Comparison of ENCODE assay signal across 23 cellular contexts in the genomic region with DNA sequence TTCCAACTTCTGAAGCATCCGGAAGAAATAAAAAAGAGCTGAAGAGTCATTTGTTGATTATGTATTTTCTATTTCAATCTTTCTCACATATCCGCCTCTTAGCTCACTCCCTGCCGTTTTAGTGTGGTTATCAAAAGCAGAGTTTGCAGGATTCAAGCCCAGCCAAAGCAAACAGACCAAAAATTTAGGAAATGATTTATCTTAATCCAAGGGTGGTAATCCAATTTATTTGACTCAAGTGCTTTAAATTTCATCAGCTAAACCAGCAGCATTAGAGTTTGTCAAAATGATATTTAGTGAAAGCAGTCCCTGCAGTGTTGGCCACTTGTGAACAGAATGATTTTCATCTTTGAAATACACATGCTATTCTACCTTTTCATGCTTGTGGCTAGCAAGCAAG.
A peak's percentile ranks its signal among the peaks of the same experiment; 100 is the strongest.
DNase-seq lines count a peak whose midpoint lies in the region; ATAC-seq, FAIRE-seq and TF ChIP-seq lines count a peak whose summit lies in the region.
"Had no signal": no experiment of that assay in that cellular context is flagged by ENCODE, and none has a peak within 500 bp of the region (broad histone marks: within the 10 kb centered on the region; RNA-seq: fewer than 3 reads in every experiment).

No MANE protein-coding gene starts in this region.

- H3K4me1 ChIP-seq in A549 (peaks cover 9% of the 10 kb centered on the region; the same call in 1 of the 3 replicates), PC-9 (replicated peaks; ENCODE audit: insufficient read depth) (peaks cover 25% of the 10 kb centered on the region)
- H3K4me1 ChIP-seq: HAP-1 had no signal

- H3K4me3 ChIP-seq in A549 (no peak overlapping the region), PC-9 (no peak overlapping the region)
- H3K4me3 ChIP-seq: GM12878, HAP-1 had no signal

- intact Hi-C loops in PC-9 (cut with micrococcal nuclease; ENCODE audit: unreplicated experiment): no loop called here

- peak overlapping the region; percentile 50 for H3K27ac Mint-ChIP-seq in memory B cell
- H3K27ac Mint-ChIP-seq: CD8-positive, alpha-beta T cell had no signal

- H3K9me3 ChIP-seq in A549: no peaks in the 10 kb centered on the region
- peaks cover 12% of the 10 kb centered on the region; the same call in 1 of the 2 replicates for H3K9me3 ChIP-seq in PC-9 (ENCODE audit: insufficient read depth, low read depth)
- H3K9me3 ChIP-seq: Caco-2, HAP-1 had no signal

- no peaks in the 10 kb centered on the region for H3K9me3 Mint-ChIP-seq in memory B cell
- H3K9me3 Mint-ChIP-seq: CD8-positive, alpha-beta T cell had no signal

- peaks cover 17% of the 10 kb centered on the region for H3F3A ChIP-seq in PC-9 (ENCODE audit: insufficient read depth, low read depth)

- in situ Hi-C loops in KBM-7 (cut with MboI; ENCODE audit: low pct_unique_long_range_greater_than_20kb, low sequenced_read_pairs): no loop called here

- H3K4me3 Mint-ChIP-seq in memory B cell: no peak overlapping the region
- H3K4me3 Mint-ChIP-seq: CD8-positive, alpha-beta T cell had no signal

- no peaks in the 10 kb centered on the region for H3K27me3 Mint-ChIP-seq in memory B cell

- no peaks in the 10 kb centered on the region for H4K20me1 ChIP-seq in PC-9 (ENCODE audit: insufficient read depth)

- DNase-seq in A549 (ENCODE audit: low read depth in 1 of 2, low spot score in 1 of 2) (no peak), LoVo (ENCODE audit: low spot score) (peak; percentile 20), PC-9 (no peak), memory B cell (ENCODE audit: low spot score in 2 of 2) (no peak), ecto neural progenitor cell (ENCODE audit: low spot score) (no peak), KBM-7 (no peak)
- DNase-seq: C1 segment of cervical spinal cord; Caco-2; CD8-positive, alpha-beta T cell; GDM1; GOT3; IMR-90; NCI-H1048; NCI-H1694; NCI-H2081; NCI-H526; Right ventricle myocardium superior; RPMI8226 had no signal

- no TSS peak for BruUV-seq in PC-9 (replicated peaks; lab: Mats Ljungman, UMichigan)

- no peak for TF ChIP-seq EP300 in A549 (IDR thresholded peaks at IDR 0.05)

- TF ChIP-seq POLR2A in A549 (IDR thresholded peaks at IDR 0.05; ENCODE audit: low read length): no peak

- no peak for ATAC-seq in A549
- no peak for ATAC-seq in memory B cell (ENCODE audit: low read depth)
- ATAC-seq in GM21360 (IDR thresholded peaks at IDR 0.05; ENCODE audit: unreplicated experiment): no peak
- ATAC-seq: CD8-positive, alpha-beta T cell had no signal

- POLR2A ChIA-PET in A549 (lab: Yijun Ruan, JAX) (no interaction called here), PC-9 (lab: Charles Lee; ENCODE audit: unreplicated experiment) (no interaction called here)

- H3K9me2 ChIP-seq in PC-9 (ENCODE audit: insufficient read depth): no peaks in the 10 kb centered on the region

- peaks cover 29% of the 10 kb centered on the region for H3K4me1 Mint-ChIP-seq in memory B cell

- TF ChIP-seq RAD21 in A549 (conservative IDR thresholded peaks at IDR 0.05 in 1 of 2, IDR thresholded peaks at IDR 0.05 in 1 of 2): no peak

- CTCF ChIA-PET in A549 (lab: Yijun Ruan, JAX): no interaction called here
- CTCF ChIA-PET in PC-9 (lab: Charles Lee): no interaction called here

- TF ChIP-seq CTCF in A549 (IDR thresholded peaks at IDR 0.05) (no peak), PC-9 (conservative IDR thresholded peaks at IDR 0.05) (no peak)

- no peaks in the 10 kb centered on the region for H3K36me3 ChIP-seq in PC-9 (ENCODE audit: low read depth)
- H3K36me3 ChIP-seq: HAP-1 had no signal

- H2AFZ ChIP-seq in PC-9: no peak overlapping the region

- peak overlapping the region; percentile 10; the same call in 1 of the 3 replicates for H3K4me2 ChIP-seq in A549
- H3K4me2 ChIP-seq in PC-9: peak overlapping the region; percentile 27
- H3K4me2 ChIP-seq: KMS-11 had no signal

- no peaks in the 10 kb centered on the region for H3K36me3 Mint-ChIP-seq in memory B cell
- H3K36me3 Mint-ChIP-seq: CD8-positive, alpha-beta T cell had no signal

- no peaks in the 10 kb centered on the region for H3K79me2 ChIP-seq in PC-9 (ENCODE audit: low read depth)

- H3K27ac ChIP-seq in A549 (peak overlapping the region; percentile 28 to 43; a peak in 1 of 6 replicates), PC-9 (no peak overlapping the region)
- H3K27ac ChIP-seq: KMS-11 had no signal

- 35% methylated on average over 3 of the region's 3 CpGs for whole genome bisulfite sequencing in A549 (ENCODE audit: missing lambda C conversion rate)

- no peaks in the 10 kb centered on the region for H3K27me3 ChIP-seq in PC-9 (ENCODE audit: insufficient read depth, low read depth)

- no peak for FAIRE-seq in A549 (lab: Jason Lieb, UNC)
- FAIRE-seq: A204.1, GM12878 had no signal

TF ChIP-seq in A549, 52 proteins besides CTCF, POLR2A, EP300 and RAD21:
- TF ChIP-seq FOSL2 (IDR thresholded peaks at IDR 0.05) (no peak), FOSL2 (CRISPR knock-in tag; IDR thresholded peaks at IDR 0.05) (no peak), ZFP36 (IDR thresholded peaks at IDR 0.05; ENCODE audit: borderline replicate concordance, partially characterized antibody) (no peak), HES2 (IDR thresholded peaks at IDR 0.05) (no peak), E2F6 (IDR thresholded peaks at IDR 0.05; ENCODE audit: borderline replicate concordance, low read depth) (no peak), RFX5 (IDR thresholded peaks at IDR 0.05) (no peak), JUNB (IDR thresholded peaks at IDR 0.05) (no peak), FOXS1 (CRISPR knock-in tag; IDR thresholded peaks at IDR 0.05) (no peak), CBX2 (IDR thresholded peaks at IDR 0.05; ENCODE audit: borderline replicate concordance, low read depth) (no peak), MAFK (IDR thresholded peaks at IDR 0.05; ENCODE audit: partially characterized antibody) (no peak), RARB (CRISPR knock-in tag; IDR thresholded peaks at IDR 0.05) (no peak), NPAS2 (CRISPR knock-in tag; IDR thresholded peaks at IDR 0.05; ENCODE audit: borderline replicate concordance) (no peak), GATA3 (IDR thresholded peaks at IDR 0.05; ENCODE audit: borderline replicate concordance) (no peak), CEBPB (IDR thresholded peaks at IDR 0.05) (no peak), EHF (CRISPR knock-in tag; IDR thresholded peaks at IDR 0.05) (no peak)
- TF ChIP-seq, protein P1, sequence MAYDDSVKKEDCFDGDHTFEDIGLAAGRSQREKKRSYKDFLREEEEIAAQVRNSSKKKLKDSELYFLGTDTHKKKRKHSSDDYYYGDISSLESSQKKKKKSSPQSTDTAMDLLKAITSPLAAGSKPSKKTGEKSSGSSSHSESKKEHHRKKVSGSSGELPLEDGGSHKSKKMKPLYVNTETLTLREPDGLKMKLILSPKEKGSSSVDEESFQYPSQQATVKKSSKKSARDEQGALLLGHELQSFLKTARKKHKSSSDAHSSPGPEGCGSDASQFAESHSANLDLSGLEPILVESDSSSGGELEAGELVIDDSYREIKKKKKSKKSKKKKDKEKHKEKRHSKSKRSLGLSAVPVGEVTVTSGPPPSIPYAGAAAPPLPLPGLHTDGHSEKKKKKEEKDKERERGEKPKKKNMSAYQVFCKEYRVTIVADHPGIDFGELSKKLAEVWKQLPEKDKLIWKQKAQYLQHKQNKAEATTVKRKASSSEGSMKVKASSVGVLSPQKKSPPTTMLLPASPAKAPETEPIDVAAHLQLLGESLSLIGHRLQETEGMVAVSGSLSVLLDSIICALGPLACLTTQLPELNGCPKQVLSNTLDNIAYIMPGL (CRISPR knock-in tag; IDR thresholded peaks at IDR 0.05; ENCODE audit: borderline replicate concordance): no peak
- TF ChIP-seq, protein P2, sequence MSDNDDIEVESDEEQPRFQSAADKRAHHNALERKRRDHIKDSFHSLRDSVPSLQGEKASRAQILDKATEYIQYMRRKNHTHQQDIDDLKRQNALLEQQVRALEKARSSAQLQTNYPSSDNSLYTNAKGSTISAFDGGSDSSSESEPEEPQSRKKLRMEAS (IDR thresholded peaks at IDR 0.05): no peak
